Comparison of ENCODE assay signal across 1 cellular context in the genomic region with DNA sequence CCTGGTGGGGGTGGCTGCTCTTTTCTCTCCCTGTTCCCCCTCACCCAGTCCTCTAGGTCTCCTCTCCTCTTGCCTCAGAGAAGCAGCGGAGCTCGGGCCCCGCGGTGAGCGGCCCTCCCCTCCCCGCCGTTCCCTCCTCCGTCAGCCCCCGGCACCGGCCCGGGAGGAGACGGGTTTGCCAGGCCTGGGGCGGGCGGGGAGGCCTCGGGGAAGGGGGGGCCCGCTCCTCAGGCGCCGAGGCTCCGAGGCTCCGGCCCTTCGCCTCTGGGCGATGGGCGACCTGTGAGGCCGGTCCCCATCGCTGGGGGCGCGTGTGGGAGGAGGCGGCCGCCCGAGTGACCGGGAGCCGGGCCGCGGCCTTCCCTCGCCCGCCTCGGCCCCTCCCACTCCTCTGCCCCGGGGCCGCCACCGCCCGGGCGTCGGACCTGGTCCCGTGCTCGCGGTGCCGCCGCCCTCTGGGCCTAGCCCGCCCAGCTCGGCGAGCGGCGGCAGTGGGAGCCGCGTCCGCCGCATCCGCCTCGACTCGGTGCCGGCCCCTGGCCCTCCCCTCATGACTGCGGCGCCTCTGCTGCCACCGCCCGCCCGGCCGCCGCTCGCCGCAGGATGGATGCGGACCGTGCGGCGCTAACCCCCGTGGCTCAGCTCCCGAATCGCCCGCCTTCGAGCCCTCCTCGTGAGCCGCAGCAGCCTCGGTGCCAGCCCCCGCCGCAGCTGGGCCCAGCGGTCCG.
TF ChIP-seq lines count a peak whose summit lies in the region.

No MANE protein-coding gene starts in this region.

TF ChIP-seq in K562, 482 proteins besides CTCF, POLR2A, EP300 and RAD21 (continued from another document and continues in another):
- TF ChIP-seq JUN (IDR thresholded peaks at IDR 0.05; ENCODE audit: borderline replicate concordance, low read depth, low read length) (no peak), JUN (CRISPR knock-in tag; IDR thresholded peaks at IDR 0.05; ENCODE audit: borderline replicate concordance) (0 out of 2 replicates have a peak, but pooled peaks have one; percentile 17), MYNN (IDR thresholded peaks at IDR 0.05) (no peak), MYNN (CRISPR knock-in tag; IDR thresholded peaks at IDR 0.05) (no peak), ZNF699 (CRISPR knock-in tag; IDR thresholded peaks at IDR 0.05; ENCODE audit: insufficient replicate concordance) (no peak), EP400 (IDR thresholded peaks at IDR 0.05) (no peak), GABPA (tag; conservative IDR thresholded peaks at IDR 0.05; ENCODE audit: low read depth) (peak; percentile 29; the same call in 1 of the 2 replicates), SAFB (IDR thresholded peaks at IDR 0.05; ENCODE audit: borderline replicate concordance, low read depth, low read length) (no peak), RBM25 (IDR thresholded peaks at IDR 0.05; ENCODE audit: low read depth, low read length, severe bottlenecking) (no peak), KDM1A (IDR thresholded peaks at IDR 0.05) (no peak), PHF8 (IDR thresholded peaks at IDR 0.05; ENCODE audit: borderline replicate concordance, low read length) (peak; percentile 67; the same call in 1 of the 2 replicates), FOXJ2 (tag; IDR thresholded peaks at IDR 0.05) (no peak), ZFPM2 (CRISPR knock-in tag; IDR thresholded peaks at IDR 0.05) (no peak), JUND (IDR thresholded peaks at IDR 0.05; ENCODE audit: borderline replicate concordance, low read depth, low read length) (no peak), JUND (tag; IDR thresholded peaks at IDR 0.05; ENCODE audit: borderline replicate concordance, low read depth, low read length) (no peak), CHCHD3 (CRISPR knock-in tag; IDR thresholded peaks at IDR 0.05) (no peak), ELF4 (CRISPR knock-in tag; IDR thresholded peaks at IDR 0.05) (no peak), POLR2G (IDR thresholded peaks at IDR 0.05; ENCODE audit: low read depth, low read length) (peak; percentile 38; the same call in 1 of the 2 replicates), HMG20A (CRISPR knock-in tag; conservative IDR thresholded peaks at IDR 0.05) (no peak), TAF1 (IDR thresholded peaks at IDR 0.05; ENCODE audit: control insufficient read depth, extremely low read depth, insufficient read depth, low read length, severe bottlenecking) (no peak), NFIC (IDR thresholded peaks at IDR 0.05) (0 out of 2 replicates have a peak, but pooled peaks have one; percentile 16), NBN (IDR thresholded peaks at IDR 0.05; ENCODE audit: low read depth) (no peak), MAZ (CRISPR knock-in tag; conservative IDR thresholded peaks at IDR 0.05 in 1 of 2, IDR thresholded peaks at IDR 0.05 in 1 of 2) (peak; percentile 8 to 73), ERF (CRISPR knock-in tag; IDR thresholded peaks at IDR 0.05) (no peak), OTX1 (CRISPR knock-in tag; IDR thresholded peaks at IDR 0.05) (no peak), SMAD4 (CRISPR knock-in tag; conservative IDR thresholded peaks at IDR 0.05) (no peak)
- TF ChIP-seq, protein P1, sequence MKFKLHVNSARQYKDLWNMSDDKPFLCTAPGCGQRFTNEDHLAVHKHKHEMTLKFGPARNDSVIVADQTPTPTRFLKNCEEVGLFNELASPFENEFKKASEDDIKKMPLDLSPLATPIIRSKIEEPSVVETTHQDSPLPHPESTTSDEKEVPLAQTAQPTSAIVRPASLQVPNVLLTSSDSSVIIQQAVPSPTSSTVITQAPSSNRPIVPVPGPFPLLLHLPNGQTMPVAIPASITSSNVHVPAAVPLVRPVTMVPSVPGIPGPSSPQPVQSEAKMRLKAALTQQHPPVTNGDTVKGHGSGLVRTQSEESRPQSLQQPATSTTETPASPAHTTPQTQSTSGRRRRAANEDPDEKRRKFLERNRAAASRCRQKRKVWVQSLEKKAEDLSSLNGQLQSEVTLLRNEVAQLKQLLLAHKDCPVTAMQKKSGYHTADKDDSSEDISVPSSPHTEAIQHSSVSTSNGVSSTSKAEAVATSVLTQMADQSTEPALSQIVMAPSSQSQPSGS (CRISPR knock-in tag; IDR thresholded peaks at IDR 0.05), result no peak
- TF ChIP-seq, protein P2, sequence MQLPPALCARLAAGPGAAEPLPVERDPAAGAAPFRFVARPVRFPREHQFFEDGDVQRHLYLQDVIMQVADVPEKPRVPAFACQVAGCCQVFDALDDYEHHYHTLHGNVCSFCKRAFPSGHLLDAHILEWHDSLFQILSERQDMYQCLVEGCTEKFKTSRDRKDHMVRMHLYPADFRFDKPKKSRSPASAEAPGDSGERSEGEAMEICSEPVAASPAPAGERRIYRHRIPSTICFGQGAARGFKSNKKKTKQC (CRISPR knock-in tag; IDR thresholded peaks at IDR 0.05), result no peak
- TF ChIP-seq, protein P3, sequence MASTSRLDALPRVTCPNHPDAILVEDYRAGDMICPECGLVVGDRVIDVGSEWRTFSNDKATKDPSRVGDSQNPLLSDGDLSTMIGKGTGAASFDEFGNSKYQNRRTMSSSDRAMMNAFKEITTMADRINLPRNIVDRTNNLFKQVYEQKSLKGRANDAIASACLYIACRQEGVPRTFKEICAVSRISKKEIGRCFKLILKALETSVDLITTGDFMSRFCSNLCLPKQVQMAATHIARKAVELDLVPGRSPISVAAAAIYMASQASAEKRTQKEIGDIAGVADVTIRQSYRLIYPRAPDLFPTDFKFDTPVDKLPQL (IDR thresholded peaks at IDR 0.05; ENCODE audit: extremely low read depth, insufficient read length), result no peak
- TF ChIP-seq, protein P4, sequence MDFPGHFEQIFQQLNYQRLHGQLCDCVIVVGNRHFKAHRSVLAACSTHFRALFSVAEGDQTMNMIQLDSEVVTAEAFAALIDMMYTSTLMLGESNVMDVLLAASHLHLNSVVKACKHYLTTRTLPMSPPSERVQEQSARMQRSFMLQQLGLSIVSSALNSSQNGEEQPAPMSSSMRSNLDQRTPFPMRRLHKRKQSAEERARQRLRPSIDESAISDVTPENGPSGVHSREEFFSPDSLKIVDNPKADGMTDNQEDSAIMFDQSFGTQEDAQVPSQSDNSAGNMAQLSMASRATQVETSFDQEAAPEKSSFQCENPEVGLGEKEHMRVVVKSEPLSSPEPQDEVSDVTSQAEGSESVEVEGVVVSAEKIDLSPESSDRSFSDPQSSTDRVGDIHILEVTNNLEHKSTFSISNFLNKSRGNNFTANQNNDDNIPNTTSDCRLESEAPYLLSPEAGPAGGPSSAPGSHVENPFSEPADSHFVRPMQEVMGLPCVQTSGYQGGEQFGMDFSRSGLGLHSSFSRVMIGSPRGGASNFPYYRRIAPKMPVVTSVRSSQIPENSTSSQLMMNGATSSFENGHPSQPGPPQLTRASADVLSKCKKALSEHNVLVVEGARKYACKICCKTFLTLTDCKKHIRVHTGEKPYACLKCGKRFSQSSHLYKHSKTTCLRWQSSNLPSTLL (IDR thresholded peaks at IDR 0.05), result no peak
- TF ChIP-seq, protein P5, sequence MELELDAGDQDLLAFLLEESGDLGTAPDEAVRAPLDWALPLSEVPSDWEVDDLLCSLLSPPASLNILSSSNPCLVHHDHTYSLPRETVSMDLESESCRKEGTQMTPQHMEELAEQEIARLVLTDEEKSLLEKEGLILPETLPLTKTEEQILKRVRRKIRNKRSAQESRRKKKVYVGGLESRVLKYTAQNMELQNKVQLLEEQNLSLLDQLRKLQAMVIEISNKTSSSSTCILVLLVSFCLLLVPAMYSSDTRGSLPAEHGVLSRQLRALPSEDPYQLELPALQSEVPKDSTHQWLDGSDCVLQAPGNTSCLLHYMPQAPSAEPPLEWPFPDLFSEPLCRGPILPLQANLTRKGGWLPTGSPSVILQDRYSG (tag; conservative IDR thresholded peaks at IDR 0.05; ENCODE audit: low read depth), result no peak
- TF ChIP-seq, protein P6, sequence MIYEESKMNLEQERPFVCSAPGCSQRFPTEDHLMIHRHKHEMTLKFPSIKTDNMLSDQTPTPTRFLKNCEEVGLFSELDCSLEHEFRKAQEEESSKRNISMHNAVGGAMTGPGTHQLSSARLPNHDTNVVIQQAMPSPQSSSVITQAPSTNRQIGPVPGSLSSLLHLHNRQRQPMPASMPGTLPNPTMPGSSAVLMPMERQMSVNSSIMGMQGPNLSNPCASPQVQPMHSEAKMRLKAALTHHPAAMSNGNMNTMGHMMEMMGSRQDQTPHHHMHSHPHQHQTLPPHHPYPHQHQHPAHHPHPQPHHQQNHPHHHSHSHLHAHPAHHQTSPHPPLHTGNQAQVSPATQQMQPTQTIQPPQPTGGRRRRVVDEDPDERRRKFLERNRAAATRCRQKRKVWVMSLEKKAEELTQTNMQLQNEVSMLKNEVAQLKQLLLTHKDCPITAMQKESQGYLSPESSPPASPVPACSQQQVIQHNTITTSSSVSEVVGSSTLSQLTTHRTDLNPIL (CRISPR knock-in tag; IDR thresholded peaks at IDR 0.05), result no peak
- TF ChIP-seq, protein P7, sequence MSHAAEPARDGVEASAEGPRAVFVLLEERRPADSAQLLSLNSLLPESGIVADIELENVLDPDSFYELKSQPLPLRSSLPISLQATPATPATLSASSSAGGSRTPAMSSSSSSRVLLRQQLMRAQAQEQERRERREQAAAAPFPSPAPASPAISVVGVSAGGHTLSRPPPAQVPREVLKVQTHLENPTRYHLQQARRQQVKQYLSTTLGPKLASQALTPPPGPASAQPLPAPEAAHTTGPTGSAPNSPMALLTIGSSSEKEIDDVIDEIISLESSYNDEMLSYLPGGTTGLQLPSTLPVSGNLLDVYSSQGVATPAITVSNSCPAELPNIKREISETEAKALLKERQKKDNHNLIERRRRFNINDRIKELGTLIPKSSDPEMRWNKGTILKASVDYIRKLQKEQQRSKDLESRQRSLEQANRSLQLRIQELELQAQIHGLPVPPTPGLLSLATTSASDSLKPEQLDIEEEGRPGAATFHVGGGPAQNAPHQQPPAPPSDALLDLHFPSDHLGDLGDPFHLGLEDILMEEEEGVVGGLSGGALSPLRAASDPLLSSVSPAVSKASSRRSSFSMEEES (CRISPR knock-in tag; IDR thresholded peaks at IDR 0.05), result no peak
- TF ChIP-seq, protein P8, sequence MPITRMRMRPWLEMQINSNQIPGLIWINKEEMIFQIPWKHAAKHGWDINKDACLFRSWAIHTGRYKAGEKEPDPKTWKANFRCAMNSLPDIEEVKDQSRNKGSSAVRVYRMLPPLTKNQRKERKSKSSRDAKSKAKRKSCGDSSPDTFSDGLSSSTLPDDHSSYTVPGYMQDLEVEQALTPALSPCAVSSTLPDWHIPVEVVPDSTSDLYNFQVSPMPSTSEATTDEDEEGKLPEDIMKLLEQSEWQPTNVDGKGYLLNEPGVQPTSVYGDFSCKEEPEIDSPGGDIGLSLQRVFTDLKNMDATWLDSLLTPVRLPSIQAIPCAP (CRISPR knock-in tag; IDR thresholded peaks at IDR 0.05; ENCODE audit: borderline replicate concordance), result no peak
- TF ChIP-seq, protein P9, sequence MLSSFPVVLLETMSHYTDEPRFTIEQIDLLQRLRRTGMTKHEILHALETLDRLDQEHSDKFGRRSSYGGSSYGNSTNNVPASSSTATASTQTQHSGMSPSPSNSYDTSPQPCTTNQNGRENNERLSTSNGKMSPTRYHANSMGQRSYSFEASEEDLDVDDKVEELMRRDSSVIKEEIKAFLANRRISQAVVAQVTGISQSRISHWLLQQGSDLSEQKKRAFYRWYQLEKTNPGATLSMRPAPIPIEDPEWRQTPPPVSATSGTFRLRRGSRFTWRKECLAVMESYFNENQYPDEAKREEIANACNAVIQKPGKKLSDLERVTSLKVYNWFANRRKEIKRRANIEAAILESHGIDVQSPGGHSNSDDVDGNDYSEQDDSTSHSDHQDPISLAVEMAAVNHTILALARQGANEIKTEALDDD (IDR thresholded peaks at IDR 0.05), result no peak
- TF ChIP-seq, protein P10, sequence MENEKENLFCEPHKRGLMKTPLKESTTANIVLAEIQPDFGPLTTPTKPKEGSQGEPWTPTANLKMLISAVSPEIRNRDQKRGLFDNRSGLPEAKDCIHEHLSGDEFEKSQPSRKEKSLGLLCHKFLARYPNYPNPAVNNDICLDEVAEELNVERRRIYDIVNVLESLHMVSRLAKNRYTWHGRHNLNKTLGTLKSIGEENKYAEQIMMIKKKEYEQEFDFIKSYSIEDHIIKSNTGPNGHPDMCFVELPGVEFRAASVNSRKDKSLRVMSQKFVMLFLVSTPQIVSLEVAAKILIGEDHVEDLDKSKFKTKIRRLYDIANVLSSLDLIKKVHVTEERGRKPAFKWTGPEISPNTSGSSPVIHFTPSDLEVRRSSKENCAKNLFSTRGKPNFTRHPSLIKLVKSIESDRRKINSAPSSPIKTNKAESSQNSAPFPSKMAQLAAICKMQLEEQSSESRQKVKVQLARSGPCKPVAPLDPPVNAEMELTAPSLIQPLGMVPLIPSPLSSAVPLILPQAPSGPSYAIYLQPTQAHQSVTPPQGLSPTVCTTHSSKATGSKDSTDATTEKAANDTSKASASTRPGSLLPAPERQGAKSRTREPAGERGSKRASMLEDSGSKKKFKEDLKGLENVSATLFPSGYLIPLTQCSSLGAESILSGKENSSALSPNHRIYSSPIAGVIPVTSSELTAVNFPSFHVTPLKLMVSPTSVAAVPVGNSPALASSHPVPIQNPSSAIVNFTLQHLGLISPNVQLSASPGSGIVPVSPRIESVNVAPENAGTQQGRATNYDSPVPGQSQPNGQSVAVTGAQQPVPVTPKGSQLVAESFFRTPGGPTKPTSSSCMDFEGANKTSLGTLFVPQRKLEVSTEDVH (IDR thresholded peaks at IDR 0.05; ENCODE audit: low read depth, partially characterized antibody), result no peak
- TF ChIP-seq, protein P11, sequence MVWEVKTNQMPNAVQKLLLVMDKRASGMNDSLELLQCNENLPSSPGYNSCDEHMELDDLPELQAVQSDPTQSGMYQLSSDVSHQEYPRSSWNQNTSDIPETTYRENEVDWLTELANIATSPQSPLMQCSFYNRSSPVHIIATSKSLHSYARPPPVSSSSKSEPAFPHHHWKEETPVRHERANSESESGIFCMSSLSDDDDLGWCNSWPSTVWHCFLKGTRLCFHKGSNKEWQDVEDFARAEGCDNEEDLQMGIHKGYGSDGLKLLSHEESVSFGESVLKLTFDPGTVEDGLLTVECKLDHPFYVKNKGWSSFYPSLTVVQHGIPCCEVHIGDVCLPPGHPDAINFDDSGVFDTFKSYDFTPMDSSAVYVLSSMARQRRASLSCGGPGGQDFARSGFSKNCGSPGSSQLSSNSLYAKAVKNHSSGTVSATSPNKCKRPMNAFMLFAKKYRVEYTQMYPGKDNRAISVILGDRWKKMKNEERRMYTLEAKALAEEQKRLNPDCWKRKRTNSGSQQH (CRISPR knock-in tag; IDR thresholded peaks at IDR 0.05), result no peak
- TF ChIP-seq, protein P12, sequence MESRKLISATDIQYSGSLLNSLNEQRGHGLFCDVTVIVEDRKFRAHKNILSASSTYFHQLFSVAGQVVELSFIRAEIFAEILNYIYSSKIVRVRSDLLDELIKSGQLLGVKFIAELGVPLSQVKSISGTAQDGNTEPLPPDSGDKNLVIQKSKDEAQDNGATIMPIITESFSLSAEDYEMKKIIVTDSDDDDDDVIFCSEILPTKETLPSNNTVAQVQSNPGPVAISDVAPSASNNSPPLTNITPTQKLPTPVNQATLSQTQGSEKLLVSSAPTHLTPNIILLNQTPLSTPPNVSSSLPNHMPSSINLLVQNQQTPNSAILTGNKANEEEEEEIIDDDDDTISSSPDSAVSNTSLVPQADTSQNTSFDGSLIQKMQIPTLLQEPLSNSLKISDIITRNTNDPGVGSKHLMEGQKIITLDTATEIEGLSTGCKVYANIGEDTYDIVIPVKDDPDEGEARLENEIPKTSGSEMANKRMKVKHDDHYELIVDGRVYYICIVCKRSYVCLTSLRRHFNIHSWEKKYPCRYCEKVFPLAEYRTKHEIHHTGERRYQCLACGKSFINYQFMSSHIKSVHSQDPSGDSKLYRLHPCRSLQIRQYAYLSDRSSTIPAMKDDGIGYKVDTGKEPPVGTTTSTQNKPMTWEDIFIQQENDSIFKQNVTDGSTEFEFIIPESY (CRISPR knock-in tag; IDR thresholded peaks at IDR 0.05), result no peak
